ENCODE assay signal across 12 cellular contexts in genomic region chr19:54595680-54596436, GRCh38. TPM values are rescaled to one million over a fixed set of nuclear protein-coding genes. Genes with fewer than 3 reads are reported as not detected.
"Had no signal": no experiment of that assay in that cellular context is flagged by ENCODE, and none has a peak within 500 bp of the region (broad histone marks: within the 10 kb centered on the region; RNA-seq: fewer than 3 reads in every experiment).

No MANE protein-coding gene starts in this region.

RNA-seq across cellular contexts. Expression of gene LILRA1, which starts 2.4 kb away (rescaled TPM):
- total RNA-seq: activated CD4-positive, alpha-beta memory T cell treated with anti-CD3 and anti-CD28 coated beads for 36 hours; activated CD4-positive, alpha-beta T cell treated with anti-CD3 and anti-CD28 coated beads, Interleukin-2, amount 10 ng/mL, durations not matched to agents 24 days and 14 days; activated CD8-positive, alpha-beta memory T cell treated with anti-CD3 and anti-CD28 coated beads for 36 hours; activated CD8-positive, alpha-beta T cell treated with anti-CD3 and anti-CD28 coated beads for 36 hours; activated naive CD8-positive, alpha-beta T cell treated with anti-CD3 and anti-CD28 coated beads, Interleukin-2, amount 10 ng/mL, durations not matched to agents 7 days and 5 days; activated T-cell treated with anti-CD3 and anti-CD28 coated beads, Interleukin-2, amount 50 U/mL, for 4 hours; activated T-cell treated with anti-CD3 and anti-CD28 coated beads, Interleukin-2, amount 50 U/mL, for 72 hours; activated T-helper 2 cell treated with anti-CD3 and anti-CD28 coated beads, Interferon-gamma antibody, Interleukin-2, Interleukin-4, amounts not matched to agents 10 μg/mL and 5 μg/mL and 100 μg/mL, durations not matched to agents 14 hours and 24 hours and 36 hours; ascending aorta; bronchial epithelial cell; cardiac muscle cell had no signal
- polyA plus RNA-seq: cardiac muscle cell had no signal

RNA-seq across cellular contexts. Expression of gene LILRA2, which starts 22.3 kb away (rescaled TPM):
- total RNA-seq: activated B cell treated with CpG ODN at 0.5 μM for 24 hours; activated CD4-positive, alpha-beta memory T cell treated with anti-CD3 and anti-CD28 coated beads for 36 hours; activated CD4-positive, alpha-beta T cell treated with anti-CD3 and anti-CD28 coated beads, Interleukin-2, amount 10 ng/mL, durations not matched to agents 24 days and 14 days; activated CD8-positive, alpha-beta memory T cell treated with anti-CD3 and anti-CD28 coated beads for 36 hours; activated CD8-positive, alpha-beta T cell treated with anti-CD3 and anti-CD28 coated beads for 36 hours; activated T-cell treated with anti-CD3 and anti-CD28 coated beads, Interleukin-2, amount 50 U/mL, for 4 hours; activated T-cell treated with anti-CD3 and anti-CD28 coated beads, Interleukin-2, amount 50 U/mL, for 72 hours; activated T-helper 2 cell treated with anti-CD3 and anti-CD28 coated beads, Interferon-gamma antibody, Interleukin-2, Interleukin-4, amounts not matched to agents 10 μg/mL and 5 μg/mL and 100 μg/mL, durations not matched to agents 14 hours and 24 hours and 36 hours; ascending aorta; bronchial epithelial cell; cardiac muscle cell had no signal
- polyA plus RNA-seq: cardiac muscle cell had no signal

RNA-seq across cellular contexts. Expression of gene LILRB1, which starts 34.4 kb away (rescaled TPM):
- total RNA-seq: activated CD4-positive, alpha-beta memory T cell treated with anti-CD3 and anti-CD28 coated beads for 36 hours; activated T-helper 2 cell treated with anti-CD3 and anti-CD28 coated beads, Interferon-gamma antibody, Interleukin-2, Interleukin-4, amounts not matched to agents 10 μg/mL and 5 μg/mL and 100 μg/mL, durations not matched to agents 14 hours and 24 hours and 36 hours; bronchial epithelial cell; cardiac muscle cell had no signal
- polyA plus RNA-seq: cardiac muscle cell had no signal
